34 cellular contexts compared by ENCODE assay signal in the genomic region with DNA sequence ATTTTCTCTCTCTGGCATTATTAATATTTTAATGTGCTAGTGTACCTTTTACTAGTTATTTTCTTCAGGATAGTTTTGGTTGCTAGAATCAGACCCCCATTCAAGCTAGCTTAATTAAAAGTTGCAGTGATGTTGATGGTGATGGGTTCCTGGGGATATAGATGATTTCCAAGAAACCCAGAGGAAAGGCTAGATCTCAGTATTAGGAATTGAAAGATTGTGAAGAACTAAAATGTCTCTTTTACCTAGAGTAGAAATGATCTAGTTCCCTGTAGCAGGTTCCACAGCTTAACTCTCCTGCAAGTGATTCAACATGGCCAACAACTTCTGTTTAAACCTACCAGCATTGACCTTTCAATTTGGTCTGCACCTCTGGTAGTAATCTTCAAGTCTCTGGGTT.
"Had no signal": no experiment of that assay in that cellular context is flagged by ENCODE, and none has a peak within 500 bp of the region (broad histone marks: within the 10 kb centered on the region; RNA-seq: fewer than 3 reads in every experiment).

No MANE protein-coding gene starts in this region.

- H3K36me3 ChIP-seq: MG63 had no signal

- H3K4me3 ChIP-seq: MG63 had no signal

- H3K27ac ChIP-seq: KMS-11 had no signal

- H3K27me3 ChIP-seq: MG63 had no signal

- H3K9ac ChIP-seq: KMS-11 had no signal

- H3K4me2 ChIP-seq: KMS-11 had no signal

- DNase-seq: Karpas-422, Kasumi-1, KG1, MG63, MM.1S, MV-4-11, NCI-H1048, NCI-H1092, NCI-H1092 treated with DMSO at 0.1 percent for 48 hours, NCI-H1105, NCI-H1105 treated with DMSO at 0.1 percent for 48 hours, NCI-H1417, NCI-H1417 treated with DMSO at 0.1 percent for 48 hours, NCI-H1436, NCI-H1436 treated with DMSO at 0.1 percent for 48 hours, NCI-H146, NCI-H1694, NCI-H1694 treated with DMSO at 0.1 percent for 48 hours, NCI-H187, NCI-H187 treated with DMSO at 0.1 percent for 48 hours, NCI-H1930, NCI-H2029, NCI-H2029 treated with DMSO at 0.1 percent for 48 hours, NCI-H2081, NCI-H2081 treated with DMSO at 0.1 percent for 48 hours, NCI-H2107, NCI-H2171, NCI-H2171 treated with DMSO at 0.1 percent for 48 hours, NCI-H2227 treated with DMSO at 0.1 percent for 48 hours, NCI-H226, NCI-H345, NCI-H446, NCI-H446 treated with DMSO at 0.1 percent for 48 hours had no signal

- H3K9me3 ChIP-seq: MG63 had no signal
